ENCODE assay signal across 1 cellular context in the genomic region with DNA sequence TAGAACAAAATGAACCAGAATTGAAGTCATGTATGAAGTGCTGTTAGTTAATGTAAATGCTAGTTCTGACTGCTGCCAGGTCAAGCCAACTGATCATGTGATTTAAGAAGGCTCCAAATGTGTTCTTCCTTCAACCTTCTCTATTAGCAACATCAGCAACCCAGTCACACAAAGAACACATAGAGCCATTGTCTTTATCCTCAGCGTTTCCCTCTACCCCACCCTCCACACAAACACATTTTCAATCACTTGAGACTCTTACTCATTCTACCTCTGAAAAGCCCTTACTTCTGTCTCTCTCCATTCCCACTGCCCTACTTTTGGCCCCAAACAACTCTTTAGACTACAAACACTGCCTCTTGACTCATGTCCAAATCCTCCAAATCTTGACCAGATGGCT.
TF ChIP-seq lines count a peak whose summit lies in the region.

No MANE protein-coding gene starts in this region.

TF ChIP-seq in SK-N-SH, 30 proteins besides CTCF, POLR2A, EP300 and RAD21 (continued from another document):
- no peak for TF ChIP-seq YY1 (IDR thresholded peaks at IDR 0.05; ENCODE audit: low read depth)
